Comparison of ENCODE assay signal across 11 cellular contexts in the genomic region with DNA sequence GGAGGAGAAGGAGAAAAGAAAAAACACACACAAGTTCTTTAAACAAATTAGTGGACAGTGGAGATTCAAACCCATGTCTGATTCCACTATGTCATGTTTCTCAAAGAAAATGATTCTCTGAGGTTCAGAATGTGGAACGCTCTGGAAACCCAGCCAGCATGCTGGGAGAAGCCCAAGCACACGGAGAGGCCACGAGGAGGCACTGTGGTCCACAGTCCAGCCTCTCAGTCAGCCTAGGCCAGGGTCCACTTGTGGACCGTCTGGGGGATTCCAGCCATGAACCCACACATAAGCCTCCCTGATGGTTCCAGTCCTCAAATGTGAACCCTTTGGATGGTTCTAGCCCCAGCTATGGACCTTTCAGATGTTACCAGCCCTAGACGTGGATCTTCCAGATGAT.
DNase-seq lines count a peak whose midpoint lies in the region; ATAC-seq, FAIRE-seq and TF ChIP-seq lines count a peak whose summit lies in the region.
"Had no signal": no experiment of that assay in that cellular context is flagged by ENCODE, and none has a peak within 500 bp of the region (broad histone marks: within the 10 kb centered on the region; RNA-seq: fewer than 3 reads in every experiment).

No MANE protein-coding gene starts in this region.

- H3K36me3 ChIP-seq in tibial artery: no peaks in the 10 kb centered on the region

- peak; percentile 59 for TF ChIP-seq CTCF in 22Rv1 (IDR thresholded peaks at IDR 0.05)
- TF ChIP-seq CTCF in GM10248 (IDR thresholded peaks at IDR 0.05; ENCODE audit: control extremely low read depth, extremely low read depth, low read depth, missing control alignments): peak; percentile 27
- no peak for TF ChIP-seq CTCF in tibial artery (IDR thresholded peaks at IDR 0.05)

- DNase-seq in GM10248 (ENCODE audit: extremely low spot score): no peak
- DNase-seq in right cardiac atrium: no peak
- no peak for DNase-seq in NCI-H446 treated with DMSO at 0.1 percent for 48 hours (lab: John Stamatoyannopoulos, UW)
- no peak for DNase-seq in tibial artery
- no peak for DNase-seq in stimulated activated CD4-positive, alpha-beta T cell treated with anti-CD3 and anti-CD28 coated beads, Interleukin-12 subunit alpha, Interleukin-12 subunit beta, amount 100 ng/mL, for 4 hours
- DNase-seq: activated CD4-positive, alpha-beta T cell treated with anti-CD3 and anti-CD28 coated beads for 1 hour; activated naive CD8-positive, alpha-beta T cell treated with anti-CD3 and anti-CD28 coated beads, Interleukin-2, amount 10 ng/mL, durations not matched to agents 7 days and 5 days; NK-92 treated with Interleukin-12 subunit alpha and Interleukin-12 subunit beta, amount 100 ng/mL, for 24 hours had no signal

- POLR2A ChIA-PET in GM10248 (lab: Yijun Ruan, JAX): no interaction called here

- H3K4me3 ChIP-seq in right cardiac atrium (ENCODE audit: low read length): no peak overlapping the region
- H3K4me3 ChIP-seq in tibial artery: no peak overlapping the region

- 89% methylated on average over 5 of the region's 5 CpGs for WGBS in right cardiac atrium

- H3K4me1 ChIP-seq in right cardiac atrium (ENCODE audit: control insufficient read depth, insufficient read depth, low read length): no peaks in the 10 kb centered on the region
- H3K4me1 ChIP-seq in tibial artery: no peaks in the 10 kb centered on the region

- ATAC-seq in right cardiac atrium (peak; percentile 41 to 45), HG02885 (IDR thresholded peaks at IDR 0.05; ENCODE audit: poor library complexity, unreplicated experiment) (no peak)

- H3K27me3 ChIP-seq in right cardiac atrium (ENCODE audit: control insufficient read depth, insufficient read depth) (no peaks in the 10 kb centered on the region), tibial artery (no peaks in the 10 kb centered on the region)

- CTCF ChIA-PET in GM10248 (lab: Yijun Ruan, JAX): interaction anchor here (1.5 to 1.9 kb wide), 2 partner anchors 10 to 188 kb away, joined by 3 to 9 read pairs; no protein-coding TSS in a partner anchor

- FAIRE-seq in TTC549 (lab: Jason Lieb, UNC): peak; percentile 51

- intact Hi-C loops in right cardiac atrium (cut with DNase I) (loop anchor here (5.0 to 10.0 kb wide), 3 partner anchors 67 to 423 kb away; no protein-coding TSS in a partner anchor), tibial artery (cut with DNase I; ENCODE audit: low total_unique reads) (loop anchor here (10.0 kb wide), 1 partner anchor 643 kb away; no protein-coding TSS in a partner anchor)

- H3K27ac ChIP-seq in 22Rv1: no peak overlapping the region
- H3K27ac ChIP-seq in right cardiac atrium (ENCODE audit: low read length): no peak overlapping the region
- H3K27ac ChIP-seq in tibial artery: no peak overlapping the region

- H3K9me3 ChIP-seq in right cardiac atrium (ENCODE audit: control insufficient read depth, low read length) (no peaks in the 10 kb centered on the region), tibial artery (no peaks in the 10 kb centered on the region)

Comparison
In these comparisons a context has a peak if more than half of its experiments do, and no peak if none do; other contexts are left out.
1. CTCF ChIP-seq: peak in 22Rv1 (single experiment) and GM10248 (single experiment); none in tibial artery (0 of 2).